In the genomic region with DNA sequence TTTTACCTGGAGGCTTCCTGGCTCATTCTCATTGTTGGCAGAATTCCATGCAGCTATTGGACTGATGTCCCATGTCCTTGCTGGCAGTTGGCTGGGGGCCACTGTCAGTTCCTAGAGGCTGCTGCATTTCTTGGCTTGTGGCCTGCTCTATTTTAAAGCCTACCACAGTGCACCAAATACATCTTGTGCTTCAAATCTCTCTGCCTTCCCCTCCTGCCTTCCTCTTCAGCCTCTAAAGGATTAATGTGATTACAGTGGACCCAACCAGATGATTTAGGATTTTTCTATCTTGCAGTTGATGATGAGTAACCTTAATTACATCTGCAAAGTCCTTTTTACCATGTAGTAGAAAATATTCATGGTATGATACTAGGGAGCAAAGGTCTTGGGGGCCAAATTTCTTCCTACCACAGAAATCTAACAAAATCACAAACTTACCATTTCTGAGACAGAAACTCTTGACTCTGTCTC, we compare ENCODE assay signal across 13 cellular contexts.
DNase-seq lines count a peak whose midpoint lies in the region; ATAC-seq, FAIRE-seq and TF ChIP-seq lines count a peak whose summit lies in the region.
"Had no signal": no experiment of that assay in that cellular context is flagged by ENCODE, and none has a peak within 500 bp of the region (broad histone marks: within the 10 kb centered on the region; RNA-seq: fewer than 3 reads in every experiment).

No MANE protein-coding gene starts in this region.

- H3K36me3 ChIP-seq in ascending aorta (peaks cover 7 to 17% of the 10 kb centered on the region in 2 donors), GM23338 (ENCODE audit: insufficient read depth) (no peaks in the 10 kb centered on the region)

- peak; percentile 85 for DNase-seq in DMS79 treated with DMSO at 0.1 percent for 48 hours (lab: John Stamatoyannopoulos, UW)
- peak; percentile 83 for DNase-seq in NCI-H1105 (lab: John Stamatoyannopoulos, UW)
- peak; percentile 42 for DNase-seq in MCF 10A (ENCODE audit: unreplicated experiment)
- DNase-seq in naive B cell = no peak
- DNase-seq in H54 (ENCODE audit: insufficient read length, low spot score) = no peak
- DNase-seq in ascending aorta (ENCODE audit: low spot score in 2 of 2) = no peak
- no peak for DNase-seq in GM23338 (ENCODE audit: low spot score)
- DNase-seq: activated naive CD8-positive, alpha-beta T cell treated with anti-CD3 and anti-CD28 coated beads, Interleukin-2, amount 10 ng/mL, durations not matched to agents 7 days and 5 days; stimulated activated CD4-positive, alpha-beta T cell treated with anti-CD3 and anti-CD28 coated beads, Interleukin-4, amount 100 ng/mL, for 1 hour; stimulated activated naive CD8-positive, alpha-beta T cell treated with anti-CD3 and anti-CD28 coated beads, Interleukin-15, amount 100 ng/mL, for 72 hours; T-helper 9 cell had no signal

- H3K27ac ChIP-seq in ascending aorta = no peak overlapping the region
- H3K27ac ChIP-seq in GM23338 (ENCODE audit: low read depth) = no peak overlapping the region

- TF ChIP-seq CTCF in MCF 10A (IDR thresholded peaks at IDR 0.05; ENCODE audit: unreplicated experiment) (no peak), ascending aorta (IDR thresholded peaks at IDR 0.05) (no peak), GM23338 (conservative IDR thresholded peaks at IDR 0.05; ENCODE audit: low read depth in 2 of 2) (no peak)

- H3K9me3 Mint-ChIP-seq in MCF 10A (ENCODE audit: unreplicated experiment) (peaks cover 9% of the 10 kb centered on the region), naive B cell (peaks cover 1 to 19% (median 9%) of the 10 kb centered on the region in 7 donors), GM23338 (no peaks in the 10 kb centered on the region)

- H3K9me2 ChIP-seq in GM23338 (ENCODE audit: insufficient read depth) = no peaks in the 10 kb centered on the region

- POLR2A ChIA-PET in MCF 10A (lab: Yijun Ruan, JAX) = no interaction called here

- H3K4me2 ChIP-seq in GM23338 = no peak overlapping the region

- no peak for FAIRE-seq in H54 (lab: Jason Lieb, UNC)

- H3K36me3 Mint-ChIP-seq in MCF 10A (ENCODE audit: insufficient read depth, unreplicated experiment) = peaks cover 4% of the 10 kb centered on the region
- H3K36me3 Mint-ChIP-seq in naive B cell = peaks cover 12 to 13% of the 10 kb centered on the region in 2 donors
- peaks cover 9% of the 10 kb centered on the region; the same call in 2 of the 3 replicates for H3K36me3 Mint-ChIP-seq in GM23338 (ENCODE audit: low read depth)

- no peak for TF ChIP-seq POLR2A in H54 (IDR thresholded peaks at IDR 0.05; ENCODE audit: low read depth, low read length)

- H3K4me1 ChIP-seq in ascending aorta = no peaks in the 10 kb centered on the region
- no peaks in the 10 kb centered on the region for H3K4me1 ChIP-seq in GM23338 (ENCODE audit: insufficient read depth)

- no peak overlapping the region for H3K4me3 ChIP-seq in ascending aorta
- no peak overlapping the region for H3K4me3 ChIP-seq in GM23338

- H3F3A ChIP-seq in GM23338 (replicated peaks; ENCODE audit: low read depth) = no peaks in the 10 kb centered on the region

- H4K20me1 ChIP-seq in GM23338 (replicated peaks; ENCODE audit: insufficient read depth) = no peaks in the 10 kb centered on the region

- H3K27me3 ChIP-seq in ascending aorta = no peaks in the 10 kb centered on the region
- H3K27me3 ChIP-seq in GM23338 (ENCODE audit: insufficient read depth) = no peaks in the 10 kb centered on the region

- no peaks in the 10 kb centered on the region for H3K79me2 ChIP-seq in GM23338 (replicated peaks; ENCODE audit: insufficient read depth)

- peaks cover 21% of the 10 kb centered on the region for H3K4me1 Mint-ChIP-seq in MCF 10A (ENCODE audit: insufficient read depth, unreplicated experiment)
- peaks cover 35 to 58% (median 53%) of the 10 kb centered on the region in 3 donors for H3K4me1 Mint-ChIP-seq in naive B cell
- H3K4me1 Mint-ChIP-seq in GM23338 = no peaks in the 10 kb centered on the region

- intact Hi-C loops in MCF 10A (cut with micrococcal nuclease) (no loop called here), ascending aorta (cut with DNase I) (no loop called here)

- H3K27ac Mint-ChIP-seq in MCF 10A (ENCODE audit: low read depth, unreplicated experiment) (peak overlapping the region; percentile 11), naive B cell (peak overlapping the region in 5 of 6 donors; percentile 58 to 92 (median 71)), GM23338 (no peak overlapping the region)
- H3K27ac Mint-ChIP-seq: activated naive CD8-positive, alpha-beta T cell treated with anti-CD3 and anti-CD28 coated beads, Interleukin-2, amount 10 ng/mL, durations not matched to agents 7 days and 5 days; progenitor cell of endocrine pancreas had no signal

- H3K4me3 Mint-ChIP-seq in MCF 10A (ENCODE audit: unreplicated experiment) (no peak overlapping the region), naive B cell (peak overlapping the region in 1 of 8 donors; percentile 68), GM23338 (no peak overlapping the region)
- H3K4me3 Mint-ChIP-seq: activated naive CD8-positive, alpha-beta T cell treated with anti-CD3 and anti-CD28 coated beads, Interleukin-2, amount 10 ng/mL, durations not matched to agents 7 days and 5 days; stimulated activated naive CD8-positive, alpha-beta T cell treated with anti-CD3 and anti-CD28 coated beads, Interleukin-15, amount 100 ng/mL, for 72 hours had no signal

- ATAC-seq in naive B cell (ENCODE audit: low read depth in 2 of 2) (no peak), GM21390 (IDR thresholded peaks at IDR 0.05; ENCODE audit: unreplicated experiment) (no peak), GM23338 (no peak)
- ATAC-seq: stimulated activated naive CD8-positive, alpha-beta T cell treated with anti-CD3 and anti-CD28 coated beads, Interleukin-15, amount 100 ng/mL, for 72 hours had no signal

- H3K9me3 ChIP-seq in ascending aorta = no peaks in the 10 kb centered on the region

- H3K27me3 Mint-ChIP-seq in MCF 10A (ENCODE audit: insufficient read depth, unreplicated experiment) = no peaks in the 10 kb centered on the region
- H3K27me3 Mint-ChIP-seq in naive B cell = no peaks in the 10 kb centered on the region
- no peaks in the 10 kb centered on the region for H3K27me3 Mint-ChIP-seq in GM23338 (ENCODE audit: insufficient read depth, low read depth, poor library complexity)
- H3K27me3 Mint-ChIP-seq: activated naive CD8-positive, alpha-beta T cell treated with anti-CD3 and anti-CD28 coated beads, Interleukin-2, amount 10 ng/mL, durations not matched to agents 7 days and 5 days; progenitor cell of endocrine pancreas; stimulated activated naive CD8-positive, alpha-beta T cell treated with anti-CD3 and anti-CD28 coated beads, Interleukin-15, amount 100 ng/mL, for 72 hours had no signal

- BruUV-seq in MCF 10A (replicated peaks; lab: Mats Ljungman, UMichigan) = no TSS peak

- no peak overlapping the region for H2AFZ ChIP-seq in GM23338

- CTCF ChIA-PET in MCF 10A (lab: Yijun Ruan, JAX) = no interaction called here

TF ChIP-seq in GM23338, 12 proteins besides CTCF, POLR2A, EP300 and RAD21 (continues in another document):
- TF ChIP-seq JUNB (IDR thresholded peaks at IDR 0.05; ENCODE audit: unreplicated experiment) (no peak), EZH2phosphoT487 (IDR thresholded peaks at IDR 0.05; ENCODE audit: unreplicated experiment) (no peak), ZNF331 (CRISPR knock-in tag; IDR thresholded peaks at IDR 0.05; ENCODE audit: low read depth) (no peak), POLR2AphosphoS5 (IDR thresholded peaks at IDR 0.05; ENCODE audit: low read depth) (no peak), ZNF114 (CRISPR knock-in tag; IDR thresholded peaks at IDR 0.05) (no peak), STAT1 (IDR thresholded peaks at IDR 0.05; ENCODE audit: unreplicated experiment) (no peak), NANOG (IDR thresholded peaks at IDR 0.05; ENCODE audit: borderline replicate concordance) (no peak), EZH2 (IDR thresholded peaks at IDR 0.05; ENCODE audit: low read depth, unreplicated experiment) (no peak)
- TF ChIP-seq, protein P1, sequence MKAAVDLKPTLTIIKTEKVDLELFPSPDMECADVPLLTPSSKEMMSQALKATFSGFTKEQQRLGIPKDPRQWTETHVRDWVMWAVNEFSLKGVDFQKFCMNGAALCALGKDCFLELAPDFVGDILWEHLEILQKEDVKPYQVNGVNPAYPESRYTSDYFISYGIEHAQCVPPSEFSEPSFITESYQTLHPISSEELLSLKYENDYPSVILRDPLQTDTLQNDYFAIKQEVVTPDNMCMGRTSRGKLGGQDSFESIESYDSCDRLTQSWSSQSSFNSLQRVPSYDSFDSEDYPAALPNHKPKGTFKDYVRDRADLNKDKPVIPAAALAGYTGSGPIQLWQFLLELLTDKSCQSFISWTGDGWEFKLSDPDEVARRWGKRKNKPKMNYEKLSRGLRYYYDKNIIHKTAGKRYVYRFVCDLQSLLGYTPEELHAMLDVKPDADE (IDR thresholded peaks at IDR 0.05) = no peak
- TF ChIP-seq, protein P2, sequence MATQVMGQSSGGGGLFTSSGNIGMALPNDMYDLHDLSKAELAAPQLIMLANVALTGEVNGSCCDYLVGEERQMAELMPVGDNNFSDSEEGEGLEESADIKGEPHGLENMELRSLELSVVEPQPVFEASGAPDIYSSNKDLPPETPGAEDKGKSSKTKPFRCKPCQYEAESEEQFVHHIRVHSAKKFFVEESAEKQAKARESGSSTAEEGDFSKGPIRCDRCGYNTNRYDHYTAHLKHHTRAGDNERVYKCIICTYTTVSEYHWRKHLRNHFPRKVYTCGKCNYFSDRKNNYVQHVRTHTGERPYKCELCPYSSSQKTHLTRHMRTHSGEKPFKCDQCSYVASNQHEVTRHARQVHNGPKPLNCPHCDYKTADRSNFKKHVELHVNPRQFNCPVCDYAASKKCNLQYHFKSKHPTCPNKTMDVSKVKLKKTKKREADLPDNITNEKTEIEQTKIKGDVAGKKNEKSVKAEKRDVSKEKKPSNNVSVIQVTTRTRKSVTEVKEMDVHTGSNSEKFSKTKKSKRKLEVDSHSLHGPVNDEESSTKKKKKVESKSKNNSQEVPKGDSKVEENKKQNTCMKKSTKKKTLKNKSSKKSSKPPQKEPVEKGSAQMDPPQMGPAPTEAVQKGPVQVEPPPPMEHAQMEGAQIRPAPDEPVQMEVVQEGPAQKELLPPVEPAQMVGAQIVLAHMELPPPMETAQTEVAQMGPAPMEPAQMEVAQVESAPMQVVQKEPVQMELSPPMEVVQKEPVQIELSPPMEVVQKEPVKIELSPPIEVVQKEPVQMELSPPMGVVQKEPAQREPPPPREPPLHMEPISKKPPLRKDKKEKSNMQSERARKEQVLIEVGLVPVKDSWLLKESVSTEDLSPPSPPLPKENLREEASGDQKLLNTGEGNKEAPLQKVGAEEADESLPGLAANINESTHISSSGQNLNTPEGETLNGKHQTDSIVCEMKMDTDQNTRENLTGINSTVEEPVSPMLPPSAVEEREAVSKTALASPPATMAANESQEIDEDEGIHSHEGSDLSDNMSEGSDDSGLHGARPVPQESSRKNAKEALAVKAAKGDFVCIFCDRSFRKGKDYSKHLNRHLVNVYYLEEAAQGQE (IDR thresholded peaks at IDR 0.05; ENCODE audit: unreplicated experiment) = no peak

Comparison
In these comparisons a context has a peak if more than half of its experiments do, and no peak if none do; other contexts are left out.
1. DNase-seq: peak in DMS79 treated with DMSO at 0.1 percent for 48 hours (single experiment), NCI-H1105 (single experiment) and MCF 10A (single experiment); none in naive B cell (single experiment), H54 (single experiment), ascending aorta (0 of 2) and GM23338 (single experiment).